19 cellular contexts compared by ENCODE assay signal in the genomic region with DNA sequence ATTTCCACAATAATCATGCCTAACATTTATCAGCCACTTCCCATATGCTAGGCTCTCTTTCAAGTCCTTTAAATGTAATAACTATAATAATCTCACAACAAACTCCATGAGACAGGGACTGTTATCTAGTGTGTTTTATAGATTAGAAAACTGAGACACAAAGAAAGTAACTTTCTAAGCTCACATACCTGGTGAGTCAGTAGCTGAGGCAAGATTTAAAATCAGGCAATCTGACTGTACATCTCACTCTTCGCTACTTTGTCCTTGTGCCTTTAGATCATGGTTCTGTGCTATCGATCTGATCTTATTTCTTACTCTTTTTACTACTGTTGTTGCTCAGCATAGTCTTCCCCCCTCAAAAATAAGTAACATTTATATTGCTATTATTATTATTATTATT.
"Had no signal": no experiment of that assay in that cellular context is flagged by ENCODE, and none has a peak within 500 bp of the region (broad histone marks: within the 10 kb centered on the region; RNA-seq: fewer than 3 reads in every experiment).

No MANE protein-coding gene starts in this region.

- H3K4me3 Mint-ChIP-seq: naive thymus-derived CD8-positive, alpha-beta T cell; neural progenitor cell had no signal

- DNase-seq: effector memory CD4-positive, alpha-beta T cell; gastrocnemius medialis; heart right ventricle; hypothalamus; islet precursor cell; mammary epithelial cell; mucosa of descending colon; naive thymus-derived CD8-positive, alpha-beta T cell; nucleus accumbens; ovary; right cardiac atrium; stimulated activated CD4-positive, alpha-beta T cell treated with anti-CD3 and anti-CD28 coated beads, Interleukin-15, amount 100 ng/mL, for 24 hours; stimulated activated CD4-positive, alpha-beta T cell treated with anti-CD3 and anti-CD28 coated beads, Interleukin-1b, Interleukin-23, amount 100 ng/mL, for 48 hours; stimulated activated CD4-positive, alpha-beta T cell treated with anti-CD3 and anti-CD28 coated beads, Interleukin-4, amount 100 ng/mL, for 4 hours; stimulated activated naive CD4-positive, alpha-beta T cell treated with Interleukin-2 at 50 U/mL for 16 hours; trophoblast cell had no signal

- H3K27me3 Mint-ChIP-seq: naive thymus-derived CD8-positive, alpha-beta T cell had no signal

- H3K9me3 ChIP-seq: esophagus muscularis mucosa, gastrocnemius medialis, mucosa of descending colon, ovary had no signal

- H3K27ac Mint-ChIP-seq: naive thymus-derived CD8-positive, alpha-beta T cell; neural progenitor cell had no signal

- ATAC-seq: heart right ventricle; left lobe of liver; mucosa of descending colon; naive thymus-derived CD8-positive, alpha-beta T cell; right cardiac atrium had no signal
